ENCODE assay signal across 8 cellular contexts in the genomic region with DNA sequence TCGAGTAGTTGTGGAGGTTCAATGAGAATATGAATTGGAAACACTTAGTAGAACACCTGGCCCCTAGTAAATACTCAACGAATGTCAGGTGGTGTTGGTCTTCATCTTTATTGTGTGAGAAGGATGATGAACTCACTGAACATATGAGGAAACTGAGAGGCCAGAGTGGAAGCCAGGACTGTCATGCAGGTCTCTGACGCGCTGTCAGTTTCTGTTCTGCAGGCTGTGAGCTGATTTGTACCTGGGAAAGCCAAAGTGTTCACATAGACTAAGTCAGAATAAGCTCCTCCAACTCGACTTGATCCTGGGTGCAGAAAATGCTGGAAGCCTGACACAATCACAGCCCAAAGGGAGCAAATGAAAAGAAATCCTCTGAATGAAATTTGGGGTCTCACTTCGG.
DNase-seq lines count a peak whose midpoint lies in the region; ATAC-seq and TF ChIP-seq lines count a peak whose summit lies in the region.

No MANE protein-coding gene starts in this region.

- H3K27ac Mint-ChIP-seq in MCF 10A (ENCODE audit: low read depth, unreplicated experiment) = peak overlapping the region; percentile 80

- no peaks in the 10 kb centered on the region for H3K27me3 ChIP-seq in neuronal stem cell (ENCODE audit: control insufficient read depth in 3 of 3, insufficient read depth in 3 of 3, low read depth in 1 of 3, low read length in 3 of 3)
- H3K27me3 ChIP-seq in Karpas-422 (ENCODE audit: low read length) = no peaks in the 10 kb centered on the region

- H3K4me1 ChIP-seq in neuronal stem cell (ENCODE audit: control insufficient read depth in 2 of 2, insufficient read depth in 1 of 2, low read depth in 1 of 2, low read length in 2 of 2) = peaks cover 0 to 16% of the 10 kb centered on the region in 2 donors
- H3K4me1 ChIP-seq in Karpas-422 (ENCODE audit: low read length) = peaks cover 9% of the 10 kb centered on the region

- H3K4me3 ChIP-seq in GM12865 (ENCODE audit: low read depth, low read length) (peak overlapping the region; percentile 39), neuronal stem cell (ENCODE audit: low read length in 2 of 2) (no peak overlapping the region), Karpas-422 (ENCODE audit: low read length) (no peak overlapping the region)

- no peaks in the 10 kb centered on the region for H4K20me1 ChIP-seq in Karpas-422 (ENCODE audit: insufficient read depth, low read depth, low read length)

- DNase-seq in GM12865 (ENCODE audit: low read depth) (peak; percentile 63), MCF 10A (ENCODE audit: unreplicated experiment) (peak; percentile 27), neuronal stem cell (ENCODE audit: low spot score) (no peak), HEK293T (ENCODE audit: extremely low spot score) (no peak), Karpas-422 (no peak)

- H2BK12ac ChIP-seq in neuronal stem cell (ENCODE audit: low read length) = no peak overlapping the region

- H3K27ac ChIP-seq in neuronal stem cell (replicated peaks; ENCODE audit: low read length) = no peak overlapping the region
- H3K27ac ChIP-seq in Karpas-422 (ENCODE audit: low read length) = no peak overlapping the region

- no peaks in the 10 kb centered on the region for H3K36me3 Mint-ChIP-seq in MCF 10A (ENCODE audit: insufficient read depth, unreplicated experiment)

- peak overlapping the region; percentile 5 for H3K18ac ChIP-seq in neuronal stem cell (ENCODE audit: low read length)

- no peak overlapping the region for H3K14ac ChIP-seq in neuronal stem cell (ENCODE audit: low read length)

- no peak overlapping the region for H4K91ac ChIP-seq in neuronal stem cell (ENCODE audit: low read depth, low read length, poor library complexity)

- H3K9me3 ChIP-seq in neuronal stem cell (replicated peaks in 1 of 2; ENCODE audit: control insufficient read depth in 2 of 2, insufficient read depth in 1 of 2, low read depth in 1 of 2, low read length in 2 of 2) (no peaks in the 10 kb centered on the region), Karpas-422 (ENCODE audit: low read length) (no peaks in the 10 kb centered on the region)

- no peaks in the 10 kb centered on the region for H3K27me3 Mint-ChIP-seq in MCF 10A (ENCODE audit: insufficient read depth, unreplicated experiment)

- ATAC-seq in HG02885 (IDR thresholded peaks at IDR 0.05; ENCODE audit: poor library complexity, unreplicated experiment) = peak; percentile 83
- no peak for ATAC-seq in HG02970 (IDR thresholded peaks at IDR 0.05; ENCODE audit: low FRiP score, unreplicated experiment)
- no peak for ATAC-seq in HG02938 (IDR thresholded peaks at IDR 0.05; ENCODE audit: unreplicated experiment)

- no peak overlapping the region for H2BK5ac ChIP-seq in neuronal stem cell (ENCODE audit: low read length)

- no peak overlapping the region for H4K8ac ChIP-seq in neuronal stem cell (ENCODE audit: low read depth, low read length)

- H3K9ac ChIP-seq in neuronal stem cell (ENCODE audit: low read depth, low read length, poor library complexity) (no peak overlapping the region), Karpas-422 (ENCODE audit: low read length) (no peak overlapping the region)

- H3K4me1 Mint-ChIP-seq in MCF 10A (ENCODE audit: insufficient read depth, unreplicated experiment) = peaks cover 26% of the 10 kb centered on the region

- CTCF ChIA-PET in MCF 10A (lab: Yijun Ruan, JAX) (no interaction called here), HEK293T (lab: Yijun Ruan, JAX) (no interaction called here)

- no peaks in the 10 kb centered on the region for H3K9me2 ChIP-seq in Karpas-422 (replicated peaks; ENCODE audit: insufficient read depth, low read length)

- H3K36me3 ChIP-seq in neuronal stem cell (replicated peaks in 1 of 2; ENCODE audit: control insufficient read depth in 2 of 2, insufficient read depth in 2 of 2, low read length in 2 of 2) (no peaks in the 10 kb centered on the region), Karpas-422 (ENCODE audit: insufficient read depth, low read length) (no peaks in the 10 kb centered on the region)

- H3K4me2 ChIP-seq in neuronal stem cell (ENCODE audit: insufficient read depth, low read length, poor library complexity, severe bottlenecking) = no peak overlapping the region
- H3K4me2 ChIP-seq in Karpas-422 (ENCODE audit: low read depth, low read length, poor library complexity, severe bottlenecking) = no peak overlapping the region

- TSS peak; percentile 93 for BruUV-seq in MCF 10A (replicated peaks; lab: Mats Ljungman, UMichigan)

- no peak overlapping the region for H2AK5ac ChIP-seq in neuronal stem cell (ENCODE audit: low read depth, low read length)

- H2AFZ ChIP-seq in neuronal stem cell (ENCODE audit: low read length) (no peak overlapping the region), Karpas-422 (ENCODE audit: low read length) (no peak overlapping the region)

- H3K79me2 ChIP-seq in Karpas-422 (ENCODE audit: low read length) = no peaks in the 10 kb centered on the region

- no peaks in the 10 kb centered on the region for H3K9me3 Mint-ChIP-seq in MCF 10A (ENCODE audit: unreplicated experiment)

- POLR2A ChIA-PET in MCF 10A (lab: Yijun Ruan, JAX) (interaction anchor here (0.6 to 3.9 kb wide), 13 partner anchors 11 to 260 kb away, joined by 3 to 31 read pairs (median 6); no protein-coding TSS in a partner anchor), HEK293T (lab: Yijun Ruan, JAX) (no interaction called here)

- WGBS in neuronal stem cell (ENCODE audit: extremely low coverage in 2 of 2, insufficient read length in 2 of 2, insufficient replicate concordance in 1 of 2), 2 donors = no CpG with 5 or more reads among the region's 6 CpGs

- H3K4ac ChIP-seq in neuronal stem cell (ENCODE audit: low read length) = no peak overlapping the region

- H2BK120ac ChIP-seq in neuronal stem cell (ENCODE audit: low read depth, low read length) = no peak overlapping the region

- intact Hi-C loops in MCF 10A (cut with micrococcal nuclease) = no loop called here

- TF ChIP-seq CTCF in GM12865 (IDR thresholded peaks at IDR 0.05; ENCODE audit: insufficient read depth, low read depth, low read length, missing control alignments) = no peak
- TF ChIP-seq CTCF in MCF 10A (IDR thresholded peaks at IDR 0.05; ENCODE audit: unreplicated experiment) = no peak

- peak overlapping the region; percentile 48 for H3K4me3 Mint-ChIP-seq in MCF 10A (ENCODE audit: unreplicated experiment)

- no peaks in the 10 kb centered on the region for H3K79me1 ChIP-seq in neuronal stem cell (ENCODE audit: low read depth, low read length)

- no peak overlapping the region for H2BK15ac ChIP-seq in neuronal stem cell (ENCODE audit: low read length)

- no peak overlapping the region for H3K23ac ChIP-seq in neuronal stem cell (ENCODE audit: low read depth, low read length, poor library complexity)

TF ChIP-seq in HEK293T, 16 proteins besides CTCF, POLR2A, EP300 and RAD21:
- TF ChIP-seq HDGF (IDR thresholded peaks at IDR 0.05; ENCODE audit: borderline replicate concordance) (no peak), SUZ12 (IDR thresholded peaks at IDR 0.05) (no peak), LEF1 (IDR thresholded peaks at IDR 0.05; ENCODE audit: borderline replicate concordance) (no peak), CTBP1 (IDR thresholded peaks at IDR 0.05; ENCODE audit: borderline replicate concordance) (no peak), ELF4 (IDR thresholded peaks at IDR 0.05) (no peak), BHLHE40 (IDR thresholded peaks at IDR 0.05; ENCODE audit: borderline replicate concordance) (no peak), FOXK2 (IDR thresholded peaks at IDR 0.05) (no peak), ZNF384 (IDR thresholded peaks at IDR 0.05) (no peak), NFRKB (IDR thresholded peaks at IDR 0.05) (no peak), FOXA1 (IDR thresholded peaks at IDR 0.05) (no peak), ARNT (IDR thresholded peaks at IDR 0.05) (no peak), TARDBP (IDR thresholded peaks at IDR 0.05) (no peak), FOXM1 (IDR thresholded peaks at IDR 0.05; ENCODE audit: borderline replicate concordance) (no peak), SP1 (IDR thresholded peaks at IDR 0.05) (no peak), L3MBTL2 (conservative IDR thresholded peaks at IDR 0.05) (no peak)
- TF ChIP-seq, protein P1, sequence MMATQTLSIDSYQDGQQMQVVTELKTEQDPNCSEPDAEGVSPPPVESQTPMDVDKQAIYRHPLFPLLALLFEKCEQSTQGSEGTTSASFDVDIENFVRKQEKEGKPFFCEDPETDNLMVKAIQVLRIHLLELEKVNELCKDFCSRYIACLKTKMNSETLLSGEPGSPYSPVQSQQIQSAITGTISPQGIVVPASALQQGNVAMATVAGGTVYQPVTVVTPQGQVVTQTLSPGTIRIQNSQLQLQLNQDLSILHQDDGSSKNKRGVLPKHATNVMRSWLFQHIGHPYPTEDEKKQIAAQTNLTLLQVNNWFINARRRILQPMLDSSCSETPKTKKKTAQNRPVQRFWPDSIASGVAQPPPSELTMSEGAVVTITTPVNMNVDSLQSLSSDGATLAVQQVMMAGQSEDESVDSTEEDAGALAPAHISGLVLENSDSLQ (IDR thresholded peaks at IDR 0.05) = no peak

Comparison
In these comparisons a context has a peak if more than half of its experiments do, and no peak if none do; other contexts are left out.
1. DNase-seq: peak in GM12865 (single experiment) and MCF 10A (single experiment); none in neuronal stem cell (single experiment), HEK293T (single experiment) and Karpas-422 (single experiment).